17 cellular contexts compared by ENCODE assay signal in the genomic region with DNA sequence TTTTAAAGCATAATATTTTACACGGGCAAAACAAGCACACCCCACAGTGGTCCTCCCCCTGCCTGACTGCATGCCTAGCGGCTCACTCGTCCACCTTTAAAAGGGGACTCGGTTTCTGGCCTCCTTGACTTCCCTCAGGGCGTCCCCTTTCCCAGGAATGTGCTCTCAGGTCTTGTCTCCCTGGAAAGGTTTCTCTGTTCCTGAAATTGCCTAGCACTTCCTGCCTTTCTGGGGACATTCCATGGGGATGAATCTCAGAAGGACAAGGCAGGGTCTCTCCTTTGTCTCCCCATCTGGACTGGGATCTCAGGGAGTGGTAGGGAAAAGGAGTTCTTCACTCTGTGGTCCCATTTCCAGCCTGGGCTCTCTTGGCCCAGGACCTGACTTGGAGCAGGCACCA. TPM values are rescaled to one million over a fixed set of nuclear protein-coding genes. Genes with fewer than 3 reads are reported as not detected.
"Had no signal": no experiment of that assay in that cellular context is flagged by ENCODE, and none has a peak within 500 bp of the region (broad histone marks: within the 10 kb centered on the region; RNA-seq: fewer than 3 reads in every experiment).

No MANE protein-coding gene starts in this region.

- H3K4me3 ChIP-seq: adrenal gland, coronary artery, gastroesophageal sphincter, vagina had no signal

- DNase-seq: activated B cell treated with CpG ODN at 0.5 μM for 24 hours; activated CD4-positive, alpha-beta T cell treated with anti-CD3 and anti-CD28 coated beads, Interleukin-2, amount 10 ng/mL, durations not matched to agents 24 days and 14 days; activated naive CD4-positive, alpha-beta T cell treated with anti-CD3 and anti-CD28 coated beads, Interleukin-2, amount 50 U/mL, for 16 hours; adrenal gland; central memory CD4-positive, alpha-beta T cell; effector CD4-positive, alpha-beta T cell; hippocampal formation; left colon; mammary epithelial cell; natural killer cell; occipital lobe; stimulated activated CD4-positive, alpha-beta T cell treated with anti-CD3 and anti-CD28 coated beads, Interleukin-4, amount 100 ng/mL, for 4 hours; stimulated activated naive CD8-positive, alpha-beta T cell treated with anti-CD3 and anti-CD28 coated beads, Interleukin-15, amount 100 ng/mL, for 72 hours had no signal

- ATAC-seq: activated T-helper 17 cell treated with anti-CD3 and anti-CD28 coated beads, Interleukin-2, amount 50 U/mL, for 72 hours; gastroesophageal sphincter; left colon; natural killer cell; stimulated activated naive CD8-positive, alpha-beta T cell treated with anti-CD3 and anti-CD28 coated beads, Interleukin-15, amount 100 ng/mL, for 72 hours had no signal

- H3K9me3 ChIP-seq: adrenal gland, gastroesophageal sphincter, vagina had no signal

- H3K27ac ChIP-seq: adrenal gland, coronary artery, vagina had no signal

- H3K36me3 ChIP-seq: adrenal gland, gastroesophageal sphincter, vagina had no signal

- H3K27me3 ChIP-seq: vagina had no signal

RNA-seq across cellular contexts. Expression of gene TCF15, which starts 4.9 kb away (rescaled TPM):
- total RNA-seq: activated B cell treated with CpG ODN at 0.5 μM for 24 hours; activated T-helper 17 cell treated with anti-CD3 and anti-CD28 coated beads, Interleukin-2, amount 50 U/mL, for 72 hours; mammary epithelial cell; vagina had no signal
